In the genomic region with DNA sequence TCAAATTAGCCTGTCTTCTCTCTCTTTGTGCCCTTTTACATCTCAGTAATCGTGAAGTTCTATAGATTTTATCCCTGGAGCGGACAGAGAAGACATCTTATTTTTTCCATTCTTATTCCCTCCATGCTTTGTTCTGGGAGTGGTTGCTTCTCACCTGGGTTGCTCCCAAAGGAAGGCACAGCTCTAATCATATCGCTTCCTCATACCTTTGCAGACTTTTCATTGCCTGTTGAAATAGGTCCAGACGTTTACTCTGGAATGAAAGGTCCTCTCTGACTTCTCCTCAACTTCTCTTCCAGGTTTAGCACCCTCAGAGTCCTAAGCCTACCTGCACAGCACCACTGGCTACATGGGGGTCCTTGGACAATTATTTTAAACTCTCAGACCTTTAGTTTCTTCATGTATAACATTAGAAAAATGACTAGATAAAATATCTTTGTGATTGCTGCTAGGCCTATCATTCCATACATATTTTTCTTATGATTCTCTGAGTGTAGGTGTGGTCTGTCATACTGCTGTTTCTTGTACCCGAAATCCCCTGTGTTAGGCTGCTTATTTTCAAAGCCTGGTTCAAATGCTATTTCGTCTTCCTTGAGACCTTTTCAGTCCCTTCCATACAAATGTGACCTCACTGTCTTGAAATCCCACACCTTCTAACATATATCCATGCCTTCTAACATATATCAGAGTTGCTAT, we compare ENCODE assay signal across 27 cellular contexts.
A peak's percentile ranks its signal among the peaks of the same experiment; 100 is the strongest.
DNase-seq lines count a peak whose midpoint lies in the region; ATAC-seq and TF ChIP-seq lines count a peak whose summit lies in the region.
"Had no signal": no experiment of that assay in that cellular context is flagged by ENCODE, and none has a peak within 500 bp of the region (broad histone marks: within the 10 kb centered on the region; RNA-seq: fewer than 3 reads in every experiment).

No MANE protein-coding gene starts in this region.

- peaks cover 16% of the 10 kb centered on the region for H3K4me1 Mint-ChIP-seq in Calu3 (ENCODE audit: low read depth, unreplicated experiment)
- no peaks in the 10 kb centered on the region for H3K4me1 Mint-ChIP-seq in activated naive CD4-positive, alpha-beta T cell treated with anti-CD3 and anti-CD28 coated beads for 36 hours (ENCODE audit: low read depth)
- H3K4me1 Mint-ChIP-seq: IgD-negative memory B cell; stimulated activated memory B cell treated with anti-CD40 and anti-IgM and Interleukin-4, amounts not matched to agents 10 μg/mL and 1 μg/mL and 100 μg/mL, for 72 hours had no signal

- H3K27me3 ChIP-seq in trophoblast cell (ENCODE audit: insufficient read depth, low read length): no peaks in the 10 kb centered on the region
- H3K27me3 ChIP-seq: BE2C, MG63, suprapubic skin had no signal

- BruUV-seq in Calu3 (replicated peaks; lab: Mats Ljungman, UMichigan): no TSS peak

- no peaks in the 10 kb centered on the region for H3K79me2 ChIP-seq in trophoblast cell (ENCODE audit: control insufficient read depth, insufficient read depth, low read length, poor library complexity)

- TF ChIP-seq CTCF in Calu3 (IDR thresholded peaks at IDR 0.05; ENCODE audit: unreplicated experiment) (no peak), choroid plexus epithelial cell (conservative IDR thresholded peaks at IDR 0.05; ENCODE audit: low read depth, low read length) (no peak)

- no peak overlapping the region for H2BK5ac ChIP-seq in trophoblast cell (ENCODE audit: low read depth, low read length, poor library complexity)

- H4K91ac ChIP-seq in trophoblast cell (ENCODE audit: low read depth, low read length): no peak overlapping the region

- no peak overlapping the region for H3K4me3 Mint-ChIP-seq in Calu3 (ENCODE audit: low read depth, unreplicated experiment)
- no peak overlapping the region for H3K4me3 Mint-ChIP-seq in activated naive CD4-positive, alpha-beta T cell treated with anti-CD3 and anti-CD28 coated beads for 36 hours
- H3K4me3 Mint-ChIP-seq: activated T-cell treated with anti-CD3 and anti-CD28 coated beads, Interleukin-2, amount 50 U/mL, for 4 hours; IgD-negative memory B cell; stimulated activated memory B cell treated with anti-CD40 and anti-IgM and Interleukin-4, amounts not matched to agents 10 μg/mL and 1 μg/mL and 100 μg/mL, for 72 hours had no signal

- no peak overlapping the region for H4K8ac ChIP-seq in trophoblast cell (ENCODE audit: low read depth, low read length)

- no peak overlapping the region for H3K18ac ChIP-seq in trophoblast cell (ENCODE audit: low read length)

- no peak overlapping the region for H3K27ac ChIP-seq in trophoblast cell (ENCODE audit: low read depth, low read length)
- H3K27ac ChIP-seq: HL-60, suprapubic skin had no signal

- no peak overlapping the region for H2AK5ac ChIP-seq in trophoblast cell (ENCODE audit: low read length)

- no peak overlapping the region for H3K23ac ChIP-seq in trophoblast cell (ENCODE audit: low read length)

- H3K36me3 Mint-ChIP-seq in Calu3 (ENCODE audit: insufficient read depth, unreplicated experiment): no peaks in the 10 kb centered on the region
- no peaks in the 10 kb centered on the region for H3K36me3 Mint-ChIP-seq in activated naive CD4-positive, alpha-beta T cell treated with anti-CD3 and anti-CD28 coated beads for 36 hours (ENCODE audit: low read depth)
- H3K36me3 Mint-ChIP-seq: IgD-negative memory B cell; stimulated activated memory B cell treated with anti-CD40 and anti-IgM and Interleukin-4, amounts not matched to agents 10 μg/mL and 1 μg/mL and 100 μg/mL, for 72 hours had no signal

- H3K14ac ChIP-seq in trophoblast cell (ENCODE audit: low read length): no peak overlapping the region

- no peaks in the 10 kb centered on the region for H3K9me3 Mint-ChIP-seq in Calu3 (ENCODE audit: low read depth, unreplicated experiment)
- peaks cover 3% of the 10 kb centered on the region for H3K9me3 Mint-ChIP-seq in activated naive CD4-positive, alpha-beta T cell treated with anti-CD3 and anti-CD28 coated beads for 36 hours

- no peak overlapping the region for H2BK120ac ChIP-seq in trophoblast cell (ENCODE audit: insufficient read depth, low read length, poor library complexity)

- no CpG with 5 or more reads among the region's 6 CpGs for WGBS in trophoblast cell (ENCODE audit: extremely low coverage, insufficient coverage, insufficient read length)

- intact Hi-C loops in Calu3 (cut with micrococcal nuclease; ENCODE audit: unreplicated experiment): no loop called here
- intact Hi-C loops in activated naive CD4-positive, alpha-beta T cell treated with anti-CD3 and anti-CD28 coated beads for 36 hours (cut with micrococcal nuclease): no loop called here

- H3K27me3 Mint-ChIP-seq in Calu3 (ENCODE audit: unreplicated experiment): no peaks in the 10 kb centered on the region
- H3K27me3 Mint-ChIP-seq in activated naive CD4-positive, alpha-beta T cell treated with anti-CD3 and anti-CD28 coated beads for 36 hours (ENCODE audit: low read depth): no peaks in the 10 kb centered on the region
- H3K27me3 Mint-ChIP-seq: IgD-negative memory B cell; stimulated activated memory B cell treated with anti-CD40 and anti-IgM and Interleukin-4, amounts not matched to agents 10 μg/mL and 1 μg/mL and 100 μg/mL, for 72 hours had no signal

- DNase-seq in Calu3 (no peak), M059J (ENCODE audit: low read depth) (peak; percentile 26), choroid plexus epithelial cell (ENCODE audit: low read depth) (peak; percentile 52), trophoblast cell (peak; percentile 5 to 40), cerebellum (ENCODE audit: low spot score) (no peak)
- DNase-seq in activated naive CD4-positive, alpha-beta T cell treated with anti-CD3 and anti-CD28 coated beads for 36 hours: no peak
- DNase-seq: activated CD4-positive, alpha-beta T cell treated with anti-CD3 and anti-CD28 coated beads for 4 hours; activated naive CD4-positive, alpha-beta T cell treated with Interleukin-2 at 50 U/mL for 16 hours; activated T-cell treated with anti-CD3 and anti-CD28 coated beads, Interleukin-2, amount 50 U/mL, for 4 hours; BE2C; central memory CD4-positive, alpha-beta T cell; DND-41; left ventricle myocardium superior; MG63; mucosa of descending colon; NCI-H1417 treated with DMSO at 0.1 percent for 48 hours; NCI-H2107; NCI-H524; Right ventricle myocardium superior; stimulated activated CD4-positive, alpha-beta T cell treated with anti-CD3 and anti-CD28 coated beads, Interleukin-2, amount 100 ng/mL, for 24 hours had no signal

- H3K79me1 ChIP-seq in trophoblast cell (ENCODE audit: low read length): no peaks in the 10 kb centered on the region

- no peak overlapping the region for H2BK12ac ChIP-seq in trophoblast cell (ENCODE audit: low read length)

- CTCF ChIA-PET in Calu3 (lab: Charles Lee): no interaction called here
- CTCF ChIA-PET in activated naive CD4-positive, alpha-beta T cell treated with anti-CD3 and anti-CD28 coated beads for 36 hours (lab: Charles Lee): no interaction called here

- H3K4me2 ChIP-seq in trophoblast cell (ENCODE audit: low read length): no peak overlapping the region

- no peak overlapping the region for H2AFZ ChIP-seq in trophoblast cell (ENCODE audit: insufficient read depth, low read length, poor library complexity)

- no peak overlapping the region for H4K12ac ChIP-seq in trophoblast cell (ENCODE audit: low read depth, low read length)

- ATAC-seq in HG03159 (IDR thresholded peaks at IDR 0.05; ENCODE audit: unreplicated experiment) (no peak), HG03097 (IDR thresholded peaks at IDR 0.05; ENCODE audit: low FRiP score, unreplicated experiment) (no peak)
- ATAC-seq: activated T-cell treated with anti-CD3 and anti-CD28 coated beads, Interleukin-2, amount 50 U/mL, for 4 hours; left ventricle myocardium superior; mucosa of descending colon; stimulated activated memory B cell treated with anti-CD40 and anti-IgM and Interleukin-4, amounts not matched to agents 10 μg/mL and 1 μg/mL and 100 μg/mL, for 72 hours had no signal

- no peak overlapping the region for H3K4ac ChIP-seq in trophoblast cell (ENCODE audit: low read depth, low read length)

- no peaks in the 10 kb centered on the region for H3K36me3 ChIP-seq in trophoblast cell (ENCODE audit: control insufficient read depth in 1 of 2, insufficient read depth in 2 of 2, low read length in 2 of 2)
- H3K36me3 ChIP-seq: BE2C, MG63, suprapubic skin had no signal

- no peaks in the 10 kb centered on the region for H3K4me1 ChIP-seq in trophoblast cell (ENCODE audit: control insufficient read depth in 1 of 2, insufficient read depth in 2 of 2, low read length in 2 of 2)
- H3K4me1 ChIP-seq: BE2C had no signal

- H3K9ac ChIP-seq in trophoblast cell (ENCODE audit: low read length): no peak overlapping the region

- no peak overlapping the region for H3K4me3 ChIP-seq in choroid plexus epithelial cell (ENCODE audit: low read depth, low read length)
- no peak overlapping the region for H3K4me3 ChIP-seq in trophoblast cell (ENCODE audit: low read depth, low read length)
- H3K4me3 ChIP-seq: MG63, mucosa of descending colon, skin epidermis, suprapubic skin had no signal

- H3K9me3 ChIP-seq in trophoblast cell (ENCODE audit: insufficient read depth, low read depth, low read length): no peaks in the 10 kb centered on the region
- H3K9me3 ChIP-seq: BE2C, MG63, mucosa of descending colon, suprapubic skin had no signal

- peak overlapping the region; percentile 10 for H3K27ac Mint-ChIP-seq in Calu3 (ENCODE audit: unreplicated experiment)
- H3K27ac Mint-ChIP-seq in activated naive CD4-positive, alpha-beta T cell treated with anti-CD3 and anti-CD28 coated beads for 36 hours: no peak overlapping the region
- H3K27ac Mint-ChIP-seq: IgD-negative memory B cell; stimulated activated memory B cell treated with anti-CD40 and anti-IgM and Interleukin-4, amounts not matched to agents 10 μg/mL and 1 μg/mL and 100 μg/mL, for 72 hours had no signal

Comparison
In these comparisons a context has a peak if more than half of its experiments do, and no peak if none do; other contexts are left out.
1. DNase-seq: peak in M059J (single experiment), choroid plexus epithelial cell (single experiment) and trophoblast cell (2 of 2); none in Calu3 (single experiment), activated naive CD4-positive, alpha-beta T cell treated with anti-CD3 and anti-CD28 coated beads for 36 hours (single experiment) and cerebellum (single experiment).